In the genomic region with DNA sequence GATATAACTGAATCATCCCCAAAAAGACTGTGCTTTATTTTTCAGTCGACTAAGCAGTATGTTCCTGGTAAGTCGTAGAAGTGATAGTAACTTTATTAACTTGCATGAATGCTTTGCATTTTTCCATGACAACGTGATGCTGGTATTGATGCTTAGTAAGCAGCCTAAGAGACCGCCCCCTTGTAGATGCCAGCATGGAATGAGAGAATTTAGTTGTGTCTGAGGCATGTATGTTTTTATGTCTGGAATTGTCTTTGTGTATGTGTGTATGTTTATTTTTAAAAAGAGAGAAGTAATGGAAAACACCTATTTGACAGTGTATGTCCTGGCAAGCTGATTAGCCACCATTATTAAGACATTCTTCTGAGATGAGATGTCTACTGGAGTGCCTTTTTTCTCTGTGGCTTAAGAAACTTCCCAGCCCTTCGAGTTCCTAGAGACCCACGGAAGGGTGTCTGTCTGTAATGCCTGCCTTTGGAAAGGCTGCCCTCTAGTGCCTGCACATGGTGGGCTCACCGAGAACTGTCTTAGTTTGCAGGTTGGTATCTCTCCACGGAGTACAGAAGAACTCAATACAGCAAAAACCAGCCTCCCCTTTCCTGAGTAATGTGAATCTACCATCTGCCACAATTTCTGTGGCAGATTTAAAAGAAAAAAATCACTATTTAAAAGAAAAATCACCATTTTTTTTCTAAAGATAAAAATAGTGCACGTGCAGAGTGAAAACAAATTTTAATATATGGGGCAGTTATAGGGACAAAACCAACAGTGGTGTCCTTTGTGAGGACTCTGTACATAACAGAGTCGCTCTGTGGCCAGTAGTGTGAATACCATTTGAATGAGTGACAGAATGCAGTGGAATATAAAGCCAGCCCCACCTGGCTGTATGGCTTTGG, we compare ENCODE assay signal across 9 cellular contexts.
A peak's percentile ranks its signal among the peaks of the same experiment; 100 is the strongest.
DNase-seq lines count a peak whose midpoint lies in the region; ATAC-seq and TF ChIP-seq lines count a peak whose summit lies in the region.
"Had no signal": no experiment of that assay in that cellular context is flagged by ENCODE, and none has a peak within 500 bp of the region (broad histone marks: within the 10 kb centered on the region; RNA-seq: fewer than 3 reads in every experiment).

No MANE protein-coding gene starts in this region.

- intact Hi-C loops in activated T-helper 2 cell treated with anti-CD3 and anti-CD28 coated beads, Interferon-gamma antibody, Interleukin-2, Interleukin-4, amounts not matched to agents 10 μg/mL and 5 μg/mL and 100 μg/mL, durations not matched to agents 14 hours and 24 hours and 36 hours (cut with micrococcal nuclease) = loop anchor here (1.0 to 2.0 kb wide), 3 partner anchors 172 to 353 kb away; partner anchors contain the start of gene CEP135
- intact Hi-C loops in ovary (cut with DNase I) = no loop called here

- no peak overlapping the region for H3K27ac Mint-ChIP-seq in activated T-helper 2 cell treated with anti-CD3 and anti-CD28 coated beads, Interferon-gamma antibody, Interleukin-2, Interleukin-4, amounts not matched to agents 10 μg/mL and 5 μg/mL and 100 μg/mL, durations not matched to agents 14 hours and 24 hours and 36 hours
- H3K27ac Mint-ChIP-seq in type B pancreatic cell = peak overlapping the region; percentile 78

- no peak overlapping the region for H3K4me3 ChIP-seq in ovary
- H3K4me3 ChIP-seq: skin epidermis had no signal

- H3K9me3 ChIP-seq in ovary = no peaks in the 10 kb centered on the region

- TF ChIP-seq CTCF in foreskin keratinocyte (conservative IDR thresholded peaks at IDR 0.05) = peak; percentile 94
- TF ChIP-seq CTCF in ovary (IDR thresholded peaks at IDR 0.05) = peak; percentile 19 to 62 (median 22)
- TF ChIP-seq CTCF in type B pancreatic cell (conservative IDR thresholded peaks at IDR 0.05) = peak; percentile 96

- ATAC-seq in foreskin keratinocyte = peak; percentile 95

- H3K27me3 Mint-ChIP-seq in activated T-helper 2 cell treated with anti-CD3 and anti-CD28 coated beads, Interferon-gamma antibody, Interleukin-2, Interleukin-4, amounts not matched to agents 10 μg/mL and 5 μg/mL and 100 μg/mL, durations not matched to agents 14 hours and 24 hours and 36 hours (ENCODE audit: low read depth) = peaks cover 15% of the 10 kb centered on the region
- no peaks in the 10 kb centered on the region for H3K27me3 Mint-ChIP-seq in type B pancreatic cell

- no peak for TF ChIP-seq EP300 in ovary (IDR thresholded peaks at IDR 0.05)

- H3K4me3 Mint-ChIP-seq in activated T-helper 2 cell treated with anti-CD3 and anti-CD28 coated beads, Interferon-gamma antibody, Interleukin-2, Interleukin-4, amounts not matched to agents 10 μg/mL and 5 μg/mL and 100 μg/mL, durations not matched to agents 14 hours and 24 hours and 36 hours (ENCODE audit: low read depth) = peak overlapping the region; percentile 15
- peak overlapping the region; percentile 2 for H3K4me3 Mint-ChIP-seq in type B pancreatic cell

- WGBS in ovary, 3 donors = 7 to 17% (median 7%) methylated on average over 10 of the region's 10 CpGs

- no peak for TF ChIP-seq POLR2A in ovary (IDR thresholded peaks at IDR 0.05)

- H3K9me3 Mint-ChIP-seq in activated T-helper 2 cell treated with anti-CD3 and anti-CD28 coated beads, Interferon-gamma antibody, Interleukin-2, Interleukin-4, amounts not matched to agents 10 μg/mL and 5 μg/mL and 100 μg/mL, durations not matched to agents 14 hours and 24 hours and 36 hours = no peaks in the 10 kb centered on the region
- no peaks in the 10 kb centered on the region for H3K9me3 Mint-ChIP-seq in type B pancreatic cell

- H3K27me3 ChIP-seq in foreskin keratinocyte (peaks cover 4% of the 10 kb centered on the region), ovary (no peaks in the 10 kb centered on the region)

- DNase-seq in GF-D8 (lab: John Stamatoyannopoulos, UW) (peak; percentile 15), H4 (ENCODE audit: low spot score) (peak; percentile 77), LoVo (ENCODE audit: low spot score) (peak; percentile 76), RPMI8226 (peak; percentile 63), foreskin keratinocyte (peak; percentile 56 to 79), ovary (peak; percentile 36 to 78 (median 66)), type B pancreatic cell (ENCODE audit: extremely low spot score, unreplicated experiment) (no peak)
- DNase-seq in activated T-helper 2 cell treated with anti-CD3 and anti-CD28 coated beads, Interferon-gamma antibody, Interleukin-2, Interleukin-4, amounts not matched to agents 10 μg/mL and 5 μg/mL and 100 μg/mL, durations not matched to agents 14 hours and 24 hours and 36 hours (ENCODE audit: low spot score) = peak; percentile 55

- no peaks in the 10 kb centered on the region for H3K4me1 ChIP-seq in foreskin keratinocyte
- peaks cover 5% of the 10 kb centered on the region for H3K4me1 ChIP-seq in ovary (ENCODE audit: insufficient read depth)

- H3K4me1 Mint-ChIP-seq in activated T-helper 2 cell treated with anti-CD3 and anti-CD28 coated beads, Interferon-gamma antibody, Interleukin-2, Interleukin-4, amounts not matched to agents 10 μg/mL and 5 μg/mL and 100 μg/mL, durations not matched to agents 14 hours and 24 hours and 36 hours (ENCODE audit: low read depth) = peaks cover 12% of the 10 kb centered on the region
- H3K4me1 Mint-ChIP-seq in type B pancreatic cell (ENCODE audit: unreplicated experiment) = peaks cover 25% of the 10 kb centered on the region

- H3K27ac ChIP-seq in foreskin keratinocyte (no peak overlapping the region), ovary (no peak overlapping the region)

- no peaks in the 10 kb centered on the region for H3K36me3 ChIP-seq in ovary

- no peaks in the 10 kb centered on the region for H3K36me3 Mint-ChIP-seq in activated T-helper 2 cell treated with anti-CD3 and anti-CD28 coated beads, Interferon-gamma antibody, Interleukin-2, Interleukin-4, amounts not matched to agents 10 μg/mL and 5 μg/mL and 100 μg/mL, durations not matched to agents 14 hours and 24 hours and 36 hours (ENCODE audit: low read depth)
- H3K36me3 Mint-ChIP-seq in type B pancreatic cell = peaks cover 4% of the 10 kb centered on the region

Comparison
In these comparisons a context has a peak if more than half of its experiments do, and no peak if none do; other contexts are left out.
1. CTCF ChIP-seq: peak in every context shown above with its lines; median percentile 96 in type B pancreatic cell; 94 in foreskin keratinocyte; 22 in ovary.